8 cellular contexts compared by ENCODE assay signal in the genomic region with DNA sequence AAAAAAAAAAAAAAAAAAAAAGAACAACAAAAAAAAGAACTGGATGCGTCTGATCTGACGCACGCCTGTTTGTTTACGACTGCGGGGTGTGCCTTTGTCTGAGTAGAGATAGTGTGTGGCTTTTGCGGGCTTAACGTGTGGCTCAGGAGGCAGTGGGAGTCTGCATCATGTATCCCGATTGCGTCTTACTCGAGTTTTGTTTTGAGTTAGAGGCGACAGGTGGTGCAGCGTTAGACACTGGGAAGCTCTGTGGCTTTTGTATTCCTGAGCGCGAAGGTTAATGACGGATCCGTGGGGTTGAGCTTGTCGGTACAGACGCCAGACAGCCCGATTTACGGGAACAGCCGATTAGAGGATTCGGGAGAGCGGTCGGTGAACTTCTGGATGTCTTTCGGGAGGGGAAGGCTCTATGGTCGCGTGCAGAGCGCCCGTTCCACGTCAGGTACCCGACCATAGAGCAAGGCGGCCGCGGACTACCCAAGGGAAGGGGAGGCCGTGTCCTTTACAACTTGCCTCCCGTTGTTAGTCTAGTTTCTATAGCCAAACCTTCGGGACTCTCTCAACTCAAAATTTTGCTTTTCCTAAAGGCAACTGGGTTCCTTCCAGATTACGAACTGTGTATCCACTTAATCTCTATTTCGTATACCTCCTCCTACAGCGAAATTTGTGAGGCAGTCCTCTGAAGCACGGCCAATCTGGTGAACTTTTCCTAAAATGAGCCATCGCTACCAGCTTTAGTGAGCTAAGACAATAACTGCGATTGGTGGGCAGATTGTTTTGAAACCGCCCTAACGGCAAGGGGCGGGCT. TPM values are rescaled to one million over a fixed set of nuclear protein-coding genes. Genes with fewer than 3 reads are reported as not detected.
DNase-seq lines count a peak whose midpoint lies in the region; ATAC-seq and TF ChIP-seq lines count a peak whose summit lies in the region.

No MANE protein-coding gene starts in this region.

- H3K9me3 ChIP-seq in ascending aorta: no peaks in the 10 kb centered on the region
- no peaks in the 10 kb centered on the region for H3K9me3 ChIP-seq in iPS DF 6.9 (ENCODE audit: control insufficient read depth, insufficient read depth, low read length)

- H3K4me3 ChIP-seq in ascending aorta: peak overlapping the region; percentile 66 to 73
- peak overlapping the region; percentile 38 for H3K4me3 ChIP-seq in iPS DF 6.9 (ENCODE audit: low read length)
- H3K4me3 ChIP-seq in skin epidermis: peak overlapping the region; percentile 56 to 88 (median 58)

- H3K36me3 ChIP-seq in ascending aorta: peaks cover 25 to 29% of the 10 kb centered on the region in 2 donors
- peaks cover 10% of the 10 kb centered on the region; the same call in 1 of the 2 replicates for H3K36me3 ChIP-seq in iPS DF 6.9 (ENCODE audit: control insufficient read depth, insufficient read depth, low read length)

- H3K4me1 ChIP-seq in ascending aorta (peaks cover 9 to 22% of the 10 kb centered on the region in 2 donors), iPS DF 6.9 (ENCODE audit: control insufficient read depth, insufficient read depth, low read length) (no peaks in the 10 kb centered on the region)

- peak; percentile 59 for DNase-seq in CMK (ENCODE audit: low read depth)
- DNase-seq in Kasumi-1 (lab: John Stamatoyannopoulos, UW): peak; percentile 77 to 87
- DNase-seq in T-helper 9 cell: peak; percentile 84
- peak; percentile 78 to 89 for DNase-seq in ascending aorta (ENCODE audit: low spot score in 2 of 2)
- no peak for DNase-seq in iPS DF 6.9 (ENCODE audit: low read depth, low spot score)

- no peaks in the 10 kb centered on the region for H3K27me3 ChIP-seq in ascending aorta
- no peaks in the 10 kb centered on the region for H3K27me3 ChIP-seq in iPS DF 6.9 (ENCODE audit: control insufficient read depth, insufficient read depth, low read length)

- no CpG with 5 or more reads among the region's 46 CpGs for whole genome bisulfite sequencing in iPS DF 6.9 (ENCODE audit: insufficient coverage, insufficient read length)

- ATAC-seq in GM21360 (IDR thresholded peaks at IDR 0.05; ENCODE audit: unreplicated experiment) (peak; percentile 13), HG03520 (IDR thresholded peaks at IDR 0.05; ENCODE audit: unreplicated experiment) (no peak)

- peak overlapping the region; percentile 94 to 98 for H3K27ac ChIP-seq in ascending aorta
- H3K27ac ChIP-seq in iPS DF 6.9 (ENCODE audit: low read length): no peak overlapping the region
- H3K27ac ChIP-seq in skin epidermis: peak overlapping the region; percentile 78 to 99 (median 96)

- no peak for TF ChIP-seq CTCF in ascending aorta (IDR thresholded peaks at IDR 0.05)

- intact Hi-C loops in ascending aorta (cut with DNase I): loop anchor here (2.0 to 10.0 kb wide), 7 partner anchors 44 to 1418 kb away; a partner anchor contains a TSS

RNA-seq across cellular contexts. Expression of a gene that starts 0.9 kb away (rescaled TPM):
- total RNA-seq in ascending aorta: 81.1 TPM

RNA-seq across cellular contexts. Expression of a gene that starts 44.2 kb away (rescaled TPM):
- 122 TPM for total RNA-seq in ascending aorta

RNA-seq across cellular contexts. Expression of a gene that starts 46.7 kb away (rescaled TPM):
- 18.4 TPM for total RNA-seq in ascending aorta
